Comparison of ENCODE assay signal across 1 cellular context in the genomic region with DNA sequence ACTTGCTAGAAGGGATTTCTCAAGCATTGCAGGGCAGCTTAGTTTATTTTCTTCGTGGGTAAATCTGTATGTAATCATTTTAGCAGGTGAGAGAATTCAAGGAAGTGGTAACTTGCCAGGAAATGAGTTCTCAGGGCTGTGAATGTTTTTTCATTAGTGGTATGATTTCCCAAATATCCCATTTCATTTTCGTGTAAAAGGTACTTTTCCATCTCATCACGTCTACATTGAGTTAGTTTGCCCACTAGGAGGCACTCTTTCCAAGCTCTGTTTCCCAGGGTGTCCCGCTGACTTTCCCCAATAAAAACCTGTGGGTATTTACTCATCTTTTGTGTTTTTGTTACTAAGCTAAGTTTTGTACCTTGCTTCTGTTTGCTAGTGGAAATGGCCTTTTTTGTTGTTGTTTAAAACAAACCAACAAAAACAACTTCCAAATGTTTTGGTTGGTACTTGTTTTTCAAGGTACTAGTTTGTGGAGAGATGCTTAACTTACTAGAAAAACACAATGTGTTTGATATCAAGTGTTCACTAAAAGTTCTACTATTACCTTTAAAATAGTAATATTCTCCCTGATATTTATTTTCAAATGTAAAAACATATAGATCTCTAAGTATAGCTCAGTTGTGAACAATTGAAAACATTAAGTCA.
TF ChIP-seq lines count a peak whose summit lies in the region.

No MANE protein-coding gene starts in this region.

TF ChIP-seq in IMR-90, 13 proteins besides CTCF, POLR2A, EP300 and RAD21:
- TF ChIP-seq RCOR1 (IDR thresholded peaks at IDR 0.05; ENCODE audit: insufficient replicate concordance, low read length), result no peak
- TF ChIP-seq CHD1 (IDR thresholded peaks at IDR 0.05; ENCODE audit: low read depth, low read length), result no peak
- peak; percentile 84 for TF ChIP-seq SMC3 (IDR thresholded peaks at IDR 0.05; ENCODE audit: low read depth, low read length)
TF ChIP-seq in IMR-90: peak in this region for 1.
